In genomic region chr10:17001297-17001744, GRCh38 we compare ENCODE assay signal across 14 cellular contexts.
DNase-seq lines count a peak whose midpoint lies in the region; ATAC-seq and TF ChIP-seq lines count a peak whose summit lies in the region.
"Had no signal": no experiment of that assay in that cellular context is flagged by ENCODE, and none has a peak within 500 bp of the region (broad histone marks: within the 10 kb centered on the region; RNA-seq: fewer than 3 reads in every experiment).

No MANE protein-coding gene starts in this region.

- H3K36me3 ChIP-seq in skeletal muscle tissue (ENCODE audit: control insufficient read depth in 3 of 3, insufficient read depth in 3 of 3, low read length in 3 of 3) (no peaks in the 10 kb centered on the region), WERI-Rb-1 (no peaks in the 10 kb centered on the region)

- H3K4me1 ChIP-seq in foreskin keratinocyte (peaks cover 23% of the 10 kb centered on the region), skeletal muscle tissue (ENCODE audit: control insufficient read depth in 3 of 3, insufficient read depth in 3 of 3, low read length in 3 of 3) (peaks cover 0 to 5% (median 2%) of the 10 kb centered on the region in 3 donors)

- no peak overlapping the region for H3K27ac ChIP-seq in foreskin keratinocyte
- peak overlapping the region; percentile 79 for H3K27ac ChIP-seq in skeletal muscle tissue (ENCODE audit: low read depth, low read length)
- H3K27ac ChIP-seq in WERI-Rb-1: no peak overlapping the region

- no peaks in the 10 kb centered on the region for H3K27me3 ChIP-seq in foreskin keratinocyte
- no peaks in the 10 kb centered on the region for H3K27me3 ChIP-seq in skeletal muscle tissue (ENCODE audit: control insufficient read depth in 3 of 3, insufficient read depth in 3 of 3, low read length in 3 of 3)
- no peaks in the 10 kb centered on the region for H3K27me3 ChIP-seq in WERI-Rb-1 (ENCODE audit: insufficient read depth, low read depth, severe bottlenecking)

- H3K27me3 Mint-ChIP-seq in HFFc6 (ENCODE audit: insufficient read depth): peaks cover 2% of the 10 kb centered on the region
- H3K27me3 Mint-ChIP-seq in activated naive CD8-positive, alpha-beta T cell treated with anti-CD3 and anti-CD28 coated beads for 36 hours: no peaks in the 10 kb centered on the region

- H3K9ac ChIP-seq in skeletal muscle tissue (ENCODE audit: low read depth in 1 of 3, low read length in 3 of 3): no peak overlapping the region

- ATAC-seq in foreskin keratinocyte (peak; percentile 12), GM19397 (IDR thresholded peaks at IDR 0.05; ENCODE audit: unreplicated experiment) (no peak), HG03175 (IDR thresholded peaks at IDR 0.05; ENCODE audit: unreplicated experiment) (no peak)

- H3K9me3 Mint-ChIP-seq in HFFc6: peaks cover 14% of the 10 kb centered on the region
- peaks cover 12% of the 10 kb centered on the region for H3K9me3 Mint-ChIP-seq in activated naive CD8-positive, alpha-beta T cell treated with anti-CD3 and anti-CD28 coated beads for 36 hours

- peak overlapping the region; percentile 67; the same call in 1 of the 2 replicates for H3K4me3 Mint-ChIP-seq in HFFc6
- no peak overlapping the region for H3K4me3 Mint-ChIP-seq in activated naive CD8-positive, alpha-beta T cell treated with anti-CD3 and anti-CD28 coated beads for 36 hours

- peaks cover 0 to 4% (median 0%) of the 10 kb centered on the region in 3 donors for H3K9me3 ChIP-seq in skeletal muscle tissue (ENCODE audit: control insufficient read depth in 3 of 3, low read length in 3 of 3)
- H3K9me3 ChIP-seq in WERI-Rb-1 (ENCODE audit: severe bottlenecking): no peaks in the 10 kb centered on the region

- peaks cover 100% of the 10 kb centered on the region for H3K4me1 Mint-ChIP-seq in HFFc6 (ENCODE audit: low read depth)
- peaks cover 58% of the 10 kb centered on the region for H3K4me1 Mint-ChIP-seq in activated naive CD8-positive, alpha-beta T cell treated with anti-CD3 and anti-CD28 coated beads for 36 hours

- H3K4me3 ChIP-seq in skeletal muscle tissue (ENCODE audit: low read length in 3 of 3) (no peak overlapping the region), WERI-Rb-1 (ENCODE audit: low read depth, low read length) (no peak overlapping the region)
- H3K4me3 ChIP-seq: GM12878, lung had no signal

- TF ChIP-seq CTCF in HFFc6 (IDR thresholded peaks at IDR 0.05) (no peak), foreskin keratinocyte (conservative IDR thresholded peaks at IDR 0.05) (no peak), WERI-Rb-1 (IDR thresholded peaks at IDR 0.05; ENCODE audit: low read depth, low read length) (no peak)

- H3K36me3 Mint-ChIP-seq in HFFc6 (ENCODE audit: low read depth): peaks cover 38% of the 10 kb centered on the region
- H3K36me3 Mint-ChIP-seq in activated naive CD8-positive, alpha-beta T cell treated with anti-CD3 and anti-CD28 coated beads for 36 hours: peaks cover 21% of the 10 kb centered on the region

- H3K27ac Mint-ChIP-seq in HFFc6: peak overlapping the region; percentile 99
- H3K27ac Mint-ChIP-seq in activated naive CD8-positive, alpha-beta T cell treated with anti-CD3 and anti-CD28 coated beads for 36 hours: peak overlapping the region; percentile 92

- peak; percentile 36 for DNase-seq in HFFc6
- no peak for DNase-seq in activated naive CD8-positive, alpha-beta T cell treated with anti-CD3 and anti-CD28 coated beads for 36 hours
- no peak for DNase-seq in foreskin keratinocyte
- no peak for DNase-seq in NCI-H524 treated with DMSO at 0.1 percent for 48 hours (lab: John Stamatoyannopoulos, UW)
- no peak for DNase-seq in WERI-Rb-1
- DNase-seq: activated CD8-positive, alpha-beta memory T cell treated with anti-CD3 and anti-CD28 coated beads, Interleukin-2, amount 50 U/mL, for 4 hours; caudate nucleus; NCI-H1417; retina had no signal
